ENCODE assay signal across 27 cellular contexts in genomic region chr14:75748340-75748739, GRCh38.
"Had no signal": no experiment of that assay in that cellular context is flagged by ENCODE, and none has a peak within 500 bp of the region (broad histone marks: within the 10 kb centered on the region; RNA-seq: fewer than 3 reads in every experiment).

No MANE protein-coding gene starts in this region.

- H3K27ac ChIP-seq: brain microvascular endothelial cell, SJSA1, VCaP had no signal

- FAIRE-seq: K562, RCC 7860 had no signal

- ATAC-seq: activated CD4-positive, alpha-beta T cell treated with anti-CD3 and anti-CD28 coated beads for 36 hours; activated T-helper 17 cell treated with anti-CD3 and anti-CD28 coated beads, Interleukin-2, amount 50 U/mL, for 72 hours; K562; PC-3; T-helper 17 cell had no signal

- H3K27me3 ChIP-seq: brain microvascular endothelial cell, SJSA1 had no signal

- H3K4me3 ChIP-seq: K562, SJSA1 had no signal

- H3K9me3 ChIP-seq: SJSA1 had no signal

- H3K4me1 ChIP-seq: SJSA1 had no signal

- DNase-seq: activated CD4-positive, alpha-beta memory T cell treated with anti-CD3 and anti-CD28 coated beads, Interleukin-2, amount 10 ng/mL, durations not matched to agents 7 days and 5 days; activated CD4-positive, alpha-beta T cell treated with anti-CD3 and anti-CD28 coated beads for 36 hours; activated CD4-positive, alpha-beta T cell treated with anti-CD3 and anti-CD28 coated beads, Interleukin-2, amount 50 U/mL, for 1 hour; activated CD4-positive, CD25-positive, alpha-beta regulatory T cell; activated gamma-delta T cell; activated naive CD4-positive, alpha-beta T cell treated with anti-CD3 and anti-CD28 coated beads for 36 hours; activated T-cell treated with anti-CD3 and anti-CD28 coated beads for 4 hours; activated T-cell treated with anti-CD3 and anti-CD28 coated beads, Interleukin-2, amount 50 U/mL, for 48 hours; amygdala; brain microvascular endothelial cell; Karpas-422; MM.1S; NCI-H1105; NCI-H1436; NCI-H1694 treated with DMSO at 0.1 percent for 48 hours; NCI-H2029 treated with DMSO at 0.1 percent for 48 hours; NCI-H510A treated with DMSO at 0.1 percent for 48 hours; NCI-H69; PC-3; SHP77; T-helper 17 cell; T-helper 9 cell had no signal
